ENCODE assay signal across 20 cellular contexts in genomic region chr1:119084651-119085262, GRCh38. TPM values are rescaled to one million over a fixed set of nuclear protein-coding genes. Genes with fewer than 3 reads are reported as not detected.
A peak's percentile ranks its signal among the peaks of the same experiment; 100 is the strongest.
DNase-seq lines count a peak whose midpoint lies in the region; ATAC-seq and TF ChIP-seq lines count a peak whose summit lies in the region.
"Had no signal": no experiment of that assay in that cellular context is flagged by ENCODE, and none has a peak within 500 bp of the region (broad histone marks: within the 10 kb centered on the region; RNA-seq: fewer than 3 reads in every experiment).

No MANE protein-coding gene starts in this region.

- peak; percentile 6 for ATAC-seq in sciatic nerve
- no peak for ATAC-seq in GM21528 (IDR thresholded peaks at IDR 0.05; ENCODE audit: low FRiP score, unreplicated experiment)

- H3K4me3 ChIP-seq in AG10803 (ENCODE audit: low read length) (no peak overlapping the region), fibroblast of mammary gland (ENCODE audit: control insufficient read depth, low read depth, low read length) (no peak overlapping the region)
- H3K4me3 ChIP-seq: MG63 had no signal

- TF ChIP-seq CTCF in AG10803 (conservative IDR thresholded peaks at IDR 0.05; ENCODE audit: low read length) (no peak), fibroblast of mammary gland (conservative IDR thresholded peaks at IDR 0.05; ENCODE audit: control insufficient read depth, insufficient read depth, low read depth, low read length) (no peak)

- intact Hi-C loops in sciatic nerve (cut with DNase I) = no loop called here

- DNase-seq in AG10803 (ENCODE audit: low read depth) = peak; percentile 8
- peak; percentile 21 for DNase-seq in GM03348 (ENCODE audit: low spot score)
- DNase-seq in fibroblast of mammary gland (ENCODE audit: low read depth) = peak; percentile 26
- no peak for DNase-seq in sciatic nerve (ENCODE audit: low spot score)
- no peak for DNase-seq in stimulated activated CD4-positive, alpha-beta T cell treated with anti-CD3 and anti-CD28 coated beads, Interleukin-1b, Interleukin-23, amount 100 ng/mL, for 48 hours
- DNase-seq in NCI-H187 treated with DMSO at 0.1 percent for 48 hours (lab: John Stamatoyannopoulos, UW) = no peak
- DNase-seq in kidney glomerular epithelial cell (lab: John Stamatoyannopoulos, UW) = no peak
- DNase-seq: DMS79, HFFc6, IMR-90, Karpas-422, MG63, NCI-H1092, NCI-H2081 treated with DMSO at 0.1 percent for 48 hours, NCI-H510A, NCI-H748 treated with DMSO at 0.1 percent for 48 hours, OCI-M1, SHP77 treated with DMSO at 0.1 percent for 48 hours, SK-N-SH had no signal

RNA-seq across cellular contexts. Expression of gene WARS2, which starts 55.7 kb away (rescaled TPM):
- total RNA-seq in sciatic nerve = 14.4 TPM

Comparison
In these comparisons a context has a peak if more than half of its experiments do, and no peak if none do; other contexts are left out.
1. DNase-seq: peak in AG10803 (single experiment), GM03348 (single experiment) and fibroblast of mammary gland (single experiment); none in sciatic nerve (single experiment), stimulated activated CD4-positive, alpha-beta T cell treated with anti-CD3 and anti-CD28 coated beads, Interleukin-1b, Interleukin-23, amount 100 ng/mL, for 48 hours (single experiment), NCI-H187 treated with DMSO at 0.1 percent for 48 hours (single experiment) and kidney glomerular epithelial cell (single experiment).